In the genomic region with DNA sequence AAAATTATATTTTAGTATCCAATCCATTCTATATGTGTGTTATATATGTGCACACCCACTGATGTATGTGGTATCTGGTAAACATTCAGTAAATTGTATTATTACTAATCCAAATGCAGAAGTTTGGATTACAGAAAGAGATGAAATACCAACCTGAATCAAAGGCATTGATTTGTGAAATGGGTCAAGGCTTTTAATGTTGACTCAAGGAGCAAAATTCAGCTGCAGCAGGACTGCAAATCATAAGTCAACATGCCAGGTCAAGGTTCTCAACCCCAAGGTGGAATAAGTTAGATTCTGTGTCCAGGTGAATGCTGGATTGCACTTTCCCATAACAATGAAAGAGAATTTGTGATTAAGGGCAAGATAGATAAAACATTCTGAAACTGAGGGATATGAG, we compare ENCODE assay signal across 16 cellular contexts.
DNase-seq lines count a peak whose midpoint lies in the region; ATAC-seq, FAIRE-seq and TF ChIP-seq lines count a peak whose summit lies in the region.
"Had no signal": no experiment of that assay in that cellular context is flagged by ENCODE, and none has a peak within 500 bp of the region (broad histone marks: within the 10 kb centered on the region; RNA-seq: fewer than 3 reads in every experiment).

No MANE protein-coding gene starts in this region.

- H3K9me3 ChIP-seq in A549 (no peaks in the 10 kb centered on the region), PC-3 (ENCODE audit: low read length) (no peaks in the 10 kb centered on the region)
- H3K9me3 ChIP-seq: BLaER1, Caco-2 had no signal

- H3K27ac Mint-ChIP-seq in GM23338 (no peak overlapping the region), progenitor cell of endocrine pancreas (peak overlapping the region; percentile 1)
- H3K27ac Mint-ChIP-seq in activated naive CD4-positive, alpha-beta T cell treated with anti-CD3 and anti-CD28 coated beads for 36 hours: no peak overlapping the region
- H3K27ac Mint-ChIP-seq: B cell; CD4-positive, CD25-positive, alpha-beta regulatory T cell; CD8-positive, alpha-beta T cell; H9; HFFc6 had no signal

- H3K9me2 ChIP-seq in GM23338 (ENCODE audit: insufficient read depth): no peaks in the 10 kb centered on the region
- H3K9me2 ChIP-seq in PC-3 (replicated peaks; ENCODE audit: low read length): no peaks in the 10 kb centered on the region

- intact Hi-C loops in PC-3 (cut with micrococcal nuclease): loop anchor here (1.0 to 10.0 kb wide), 6 partner anchors 25 to 989 kb away; no protein-coding TSS in a partner anchor
- intact Hi-C loops in activated naive CD4-positive, alpha-beta T cell treated with anti-CD3 and anti-CD28 coated beads for 36 hours (cut with micrococcal nuclease): loop anchor here (1.0 to 10.0 kb wide), 7 partner anchors 30 to 1452 kb away; no protein-coding TSS in a partner anchor

- H3K27ac ChIP-seq in A549: no peak overlapping the region
- no peak overlapping the region for H3K27ac ChIP-seq in GM23338 (ENCODE audit: low read depth)
- H3K27ac ChIP-seq in PC-3 (ENCODE audit: low read length): no peak overlapping the region
- H3K27ac ChIP-seq: BLaER1, C4-2B, GM23248 had no signal

- TF ChIP-seq POLR2A in A549 (IDR thresholded peaks at IDR 0.05; ENCODE audit: low read length) (no peak), GM18505 (IDR thresholded peaks at IDR 0.05; ENCODE audit: borderline replicate concordance, extremely low read depth, insufficient read depth, insufficient read length) (no peak)

- no peak for DNase-seq in A549 (ENCODE audit: low read depth in 1 of 2, low spot score in 1 of 2)
- DNase-seq in GM23338 (ENCODE audit: low spot score): no peak
- no peak for DNase-seq in PC-3
- no peak for DNase-seq in progenitor cell of endocrine pancreas (ENCODE audit: low spot score, unreplicated experiment)
- DNase-seq in activated naive CD4-positive, alpha-beta T cell treated with anti-CD3 and anti-CD28 coated beads for 36 hours: no peak

- POLR2A ChIA-PET in A549 (lab: Yijun Ruan, JAX) (no interaction called here), PC-3 (lab: Charles Lee; ENCODE audit: unreplicated experiment) (no interaction called here)

- TF ChIP-seq CTCF in A549 (IDR thresholded peaks at IDR 0.05) (no peak), GM23338 (conservative IDR thresholded peaks at IDR 0.05; ENCODE audit: low read depth in 2 of 2) (no peak), PC-3 (conservative IDR thresholded peaks at IDR 0.05; ENCODE audit: low read depth, low read length) (no peak), progenitor cell of endocrine pancreas (IDR thresholded peaks at IDR 0.05; ENCODE audit: unreplicated experiment) (no peak)

- H3K79me2 ChIP-seq in GM23338 (replicated peaks; ENCODE audit: insufficient read depth): no peaks in the 10 kb centered on the region
- H3K79me2 ChIP-seq in PC-3 (ENCODE audit: low read length): no peaks in the 10 kb centered on the region

- H3K4me2 ChIP-seq in A549: peak overlapping the region; percentile 36; the same call in 2 of the 3 replicates
- peak overlapping the region; percentile 22; the same call in 1 of the 2 replicates for H3K4me2 ChIP-seq in GM23338
- no peak overlapping the region for H3K4me2 ChIP-seq in PC-3 (ENCODE audit: low read length)
- H3K4me2 ChIP-seq: BLaER1 had no signal

- ATAC-seq in A549 (no peak), GM23338 (no peak), PC-3 (no peak), GM18505 (IDR thresholded peaks at IDR 0.05; ENCODE audit: unreplicated experiment) (no peak)

- H3K36me3 Mint-ChIP-seq in GM23338 (ENCODE audit: low read depth) (no peaks in the 10 kb centered on the region), progenitor cell of endocrine pancreas (ENCODE audit: insufficient read depth) (no peaks in the 10 kb centered on the region)
- H3K36me3 Mint-ChIP-seq in activated naive CD4-positive, alpha-beta T cell treated with anti-CD3 and anti-CD28 coated beads for 36 hours (ENCODE audit: low read depth): no peaks in the 10 kb centered on the region
- H3K36me3 Mint-ChIP-seq: CD4-positive, CD25-positive, alpha-beta regulatory T cell; CD8-positive, alpha-beta T cell had no signal

- no peaks in the 10 kb centered on the region for H3K9me3 Mint-ChIP-seq in GM23338
- H3K9me3 Mint-ChIP-seq in progenitor cell of endocrine pancreas (ENCODE audit: low read depth): no peaks in the 10 kb centered on the region
- H3K9me3 Mint-ChIP-seq in activated naive CD4-positive, alpha-beta T cell treated with anti-CD3 and anti-CD28 coated beads for 36 hours: no peaks in the 10 kb centered on the region
- H3K9me3 Mint-ChIP-seq: CD4-positive, CD25-positive, alpha-beta regulatory T cell; CD8-positive, alpha-beta T cell; H9; HFFc6 had no signal

- peaks cover 7% of the 10 kb centered on the region; the same call in 1 of the 3 replicates for H3K4me1 ChIP-seq in A549
- H3K4me1 ChIP-seq in GM23338 (ENCODE audit: insufficient read depth): peaks cover 7% of the 10 kb centered on the region
- H3K4me1 ChIP-seq in PC-3 (ENCODE audit: insufficient read depth, low read length): peaks cover 8% of the 10 kb centered on the region; the same call in 1 of the 2 replicates
- H3K4me1 ChIP-seq: BLaER1, Caco-2 had no signal

- H3K4me3 ChIP-seq in A549: no peak overlapping the region
- H3K4me3 ChIP-seq in GM23338: no peak overlapping the region
- no peak overlapping the region for H3K4me3 ChIP-seq in PC-3 (ENCODE audit: low read length)
- H3K4me3 ChIP-seq: BLaER1, GM23248 had no signal

- H2AFZ ChIP-seq in GM23338 (no peak overlapping the region), PC-3 (ENCODE audit: low read length) (no peak overlapping the region)
- H2AFZ ChIP-seq: GM23248 had no signal

- no peaks in the 10 kb centered on the region for H4K20me1 ChIP-seq in GM23338 (replicated peaks; ENCODE audit: insufficient read depth)
- H4K20me1 ChIP-seq in PC-3 (ENCODE audit: low read length): no peaks in the 10 kb centered on the region
- H4K20me1 ChIP-seq: BLaER1 had no signal

- BruUV-seq in PC-3 (replicated peaks; lab: Mats Ljungman, UMichigan): no TSS peak

- H3K4me1 Mint-ChIP-seq in GM23338: peaks cover 8% of the 10 kb centered on the region; the same call in 2 of the 3 replicates
- peaks cover 14% of the 10 kb centered on the region for H3K4me1 Mint-ChIP-seq in progenitor cell of endocrine pancreas (ENCODE audit: low read depth)
- H3K4me1 Mint-ChIP-seq in activated naive CD4-positive, alpha-beta T cell treated with anti-CD3 and anti-CD28 coated beads for 36 hours (ENCODE audit: low read depth): no peaks in the 10 kb centered on the region
- H3K4me1 Mint-ChIP-seq: B cell; CD4-positive, CD25-positive, alpha-beta regulatory T cell had no signal

- H3F3A ChIP-seq in GM23338 (replicated peaks; ENCODE audit: low read depth) (no peaks in the 10 kb centered on the region), PC-3 (ENCODE audit: low read length, unreplicated experiment) (no peaks in the 10 kb centered on the region)

- H3K9ac ChIP-seq in PC-3 (ENCODE audit: low read length): peak overlapping the region; percentile 6; the same call in 1 of the 2 replicates
- H3K9ac ChIP-seq: BLaER1, GM23248 had no signal

- H3K27me3 ChIP-seq in GM23338 (ENCODE audit: insufficient read depth): no peaks in the 10 kb centered on the region
- no peaks in the 10 kb centered on the region for H3K27me3 ChIP-seq in PC-3 (ENCODE audit: low read length)
- H3K27me3 ChIP-seq: BLaER1 had no signal

- no peak for TF ChIP-seq EP300 in A549 (IDR thresholded peaks at IDR 0.05)

- H3K4me3 Mint-ChIP-seq in GM23338 (no peak overlapping the region), progenitor cell of endocrine pancreas (ENCODE audit: low read depth) (no peak overlapping the region)
- H3K4me3 Mint-ChIP-seq in activated naive CD4-positive, alpha-beta T cell treated with anti-CD3 and anti-CD28 coated beads for 36 hours: no peak overlapping the region
- H3K4me3 Mint-ChIP-seq: B cell; CD4-positive, CD25-positive, alpha-beta regulatory T cell; CD8-positive, alpha-beta T cell; H9; HFFc6 had no signal

- CTCF ChIA-PET in A549 (lab: Yijun Ruan, JAX): interaction anchor here (0.9 to 5.1 kb wide), 3 partner anchors 28 to 613 kb away, joined by 3 to 61 read pairs (median 7); no protein-coding TSS in a partner anchor
- CTCF ChIA-PET in PC-3 (lab: Charles Lee): no interaction called here
- CTCF ChIA-PET in activated naive CD4-positive, alpha-beta T cell treated with anti-CD3 and anti-CD28 coated beads for 36 hours (lab: Charles Lee): interaction anchor here (0.8 to 1.9 kb wide), 3 partner anchors 11 to 148 kb away, joined by 3 to 8 read pairs (median 3); no protein-coding TSS in a partner anchor

- TF ChIP-seq RAD21 in A549 (conservative IDR thresholded peaks at IDR 0.05 in 1 of 2, IDR thresholded peaks at IDR 0.05 in 1 of 2): no peak

- FAIRE-seq in A549 (lab: Jason Lieb, UNC): no peak
- FAIRE-seq: GM12892 had no signal

- H3K36me3 ChIP-seq in GM23338 (ENCODE audit: insufficient read depth) (no peaks in the 10 kb centered on the region), PC-3 (ENCODE audit: low read depth, low read length) (no peaks in the 10 kb centered on the region; the same call in 1 of the 2 replicates)
- H3K36me3 ChIP-seq: BLaER1 had no signal

- H3K27me3 Mint-ChIP-seq in GM23338 (ENCODE audit: insufficient read depth, low read depth, poor library complexity) (peaks cover 2% of the 10 kb centered on the region), progenitor cell of endocrine pancreas (no peaks in the 10 kb centered on the region)
- peaks cover 6% of the 10 kb centered on the region for H3K27me3 Mint-ChIP-seq in activated naive CD4-positive, alpha-beta T cell treated with anti-CD3 and anti-CD28 coated beads for 36 hours (ENCODE audit: low read depth)

TF ChIP-seq in A549, 52 proteins besides CTCF, POLR2A, EP300 and RAD21 (continues in another document):
- no peak for TF ChIP-seq MAZ (IDR thresholded peaks at IDR 0.05; ENCODE audit: borderline replicate concordance, low read depth, low read length)
- TF ChIP-seq, protein P1, sequence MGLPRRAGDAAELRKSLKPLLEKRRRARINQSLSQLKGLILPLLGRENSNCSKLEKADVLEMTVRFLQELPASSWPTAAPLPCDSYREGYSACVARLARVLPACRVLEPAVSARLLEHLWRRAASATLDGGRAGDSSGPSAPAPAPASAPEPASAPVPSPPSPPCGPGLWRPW (IDR thresholded peaks at IDR 0.05): no peak
- no peak for TF ChIP-seq ZC3H11A (IDR thresholded peaks at IDR 0.05)
- TF ChIP-seq, protein P2, sequence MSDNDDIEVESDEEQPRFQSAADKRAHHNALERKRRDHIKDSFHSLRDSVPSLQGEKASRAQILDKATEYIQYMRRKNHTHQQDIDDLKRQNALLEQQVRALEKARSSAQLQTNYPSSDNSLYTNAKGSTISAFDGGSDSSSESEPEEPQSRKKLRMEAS (IDR thresholded peaks at IDR 0.05): no peak

TF ChIP-seq in GM23338, 12 proteins besides CTCF, POLR2A, EP300 and RAD21 (continues in another document):
- TF ChIP-seq CREB1 (CRISPR knock-in tag; IDR thresholded peaks at IDR 0.05; ENCODE audit: low read depth) (no peak), POLR2AphosphoS5 (IDR thresholded peaks at IDR 0.05; ENCODE audit: low read depth) (no peak), EZH2phosphoT487 (IDR thresholded peaks at IDR 0.05; ENCODE audit: unreplicated experiment) (no peak), EZH2 (IDR thresholded peaks at IDR 0.05; ENCODE audit: low read depth, unreplicated experiment) (no peak), NANOG (IDR thresholded peaks at IDR 0.05; ENCODE audit: borderline replicate concordance) (no peak), STAT1 (IDR thresholded peaks at IDR 0.05; ENCODE audit: unreplicated experiment) (no peak), ZNF114 (CRISPR knock-in tag; IDR thresholded peaks at IDR 0.05) (no peak)
